Comparison of ENCODE assay signal across 1 cellular context in the genomic region with DNA sequence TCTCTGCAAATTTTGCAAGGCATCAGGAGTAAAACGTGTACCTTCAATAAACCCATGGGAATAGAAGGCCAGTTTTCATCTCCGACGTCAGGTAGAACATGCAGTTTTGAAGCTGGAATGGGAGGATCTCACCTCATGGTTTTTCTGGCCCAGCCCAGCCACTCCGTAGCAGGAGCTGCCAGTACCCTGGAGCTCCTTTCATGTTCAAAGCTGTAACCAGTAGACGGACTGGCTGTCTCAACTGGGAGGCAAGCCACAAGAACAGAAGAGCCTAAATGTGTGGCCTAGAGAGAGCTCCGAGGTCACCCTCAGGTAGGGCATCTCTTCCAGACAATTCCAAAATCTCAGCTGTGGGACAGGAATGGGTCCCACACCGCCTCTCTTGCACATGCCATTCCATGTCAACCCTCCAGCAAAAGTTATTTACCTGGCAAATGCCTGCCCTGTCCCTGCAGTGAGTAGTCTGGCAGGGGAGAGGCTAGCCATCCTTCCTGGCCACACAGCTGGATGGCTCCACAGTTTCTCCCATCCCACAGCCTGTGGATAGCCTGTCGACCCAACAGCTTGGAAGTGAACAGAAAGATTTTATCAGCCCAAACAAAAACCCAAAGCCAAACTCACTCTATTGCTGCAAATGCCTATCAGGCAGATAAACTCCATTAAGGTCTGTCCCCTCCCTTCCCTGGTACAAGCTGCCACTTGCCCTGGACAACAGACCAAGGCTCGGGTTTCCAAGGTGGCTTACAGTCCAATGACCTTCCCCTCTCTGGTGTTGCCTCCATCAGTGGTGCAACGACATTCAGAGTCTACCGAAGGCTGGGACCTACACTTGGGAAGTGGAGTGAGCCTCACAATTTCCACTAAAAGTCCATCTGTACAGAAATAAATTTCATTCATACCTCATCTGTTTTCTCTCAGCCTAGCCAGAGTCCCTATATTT.
TF ChIP-seq lines count a peak whose summit lies in the region.

No MANE protein-coding gene starts in this region.

TF ChIP-seq in IMR-90, 13 proteins besides CTCF, POLR2A, EP300 and RAD21:
- TF ChIP-seq RFX5 (IDR thresholded peaks at IDR 0.05; ENCODE audit: low read depth, low read length): no peak
- TF ChIP-seq MAFK (IDR thresholded peaks at IDR 0.05; ENCODE audit: low read depth, low read length): no peak
- TF ChIP-seq CHD1 (IDR thresholded peaks at IDR 0.05; ENCODE audit: low read depth, low read length): no peak
- TF ChIP-seq, protein P1, sequence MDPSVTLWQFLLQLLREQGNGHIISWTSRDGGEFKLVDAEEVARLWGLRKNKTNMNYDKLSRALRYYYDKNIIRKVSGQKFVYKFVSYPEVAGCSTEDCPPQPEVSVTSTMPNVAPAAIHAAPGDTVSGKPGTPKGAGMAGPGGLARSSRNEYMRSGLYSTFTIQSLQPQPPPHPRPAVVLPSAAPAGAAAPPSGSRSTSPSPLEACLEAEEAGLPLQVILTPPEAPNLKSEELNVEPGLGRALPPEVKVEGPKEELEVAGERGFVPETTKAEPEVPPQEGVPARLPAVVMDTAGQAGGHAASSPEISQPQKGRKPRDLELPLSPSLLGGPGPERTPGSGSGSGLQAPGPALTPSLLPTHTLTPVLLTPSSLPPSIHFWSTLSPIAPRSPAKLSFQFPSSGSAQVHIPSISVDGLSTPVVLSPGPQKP (IDR thresholded peaks at IDR 0.05; ENCODE audit: borderline replicate concordance, low read depth, low read length): no peak
